1 cellular context compared by ENCODE assay signal in the genomic region with DNA sequence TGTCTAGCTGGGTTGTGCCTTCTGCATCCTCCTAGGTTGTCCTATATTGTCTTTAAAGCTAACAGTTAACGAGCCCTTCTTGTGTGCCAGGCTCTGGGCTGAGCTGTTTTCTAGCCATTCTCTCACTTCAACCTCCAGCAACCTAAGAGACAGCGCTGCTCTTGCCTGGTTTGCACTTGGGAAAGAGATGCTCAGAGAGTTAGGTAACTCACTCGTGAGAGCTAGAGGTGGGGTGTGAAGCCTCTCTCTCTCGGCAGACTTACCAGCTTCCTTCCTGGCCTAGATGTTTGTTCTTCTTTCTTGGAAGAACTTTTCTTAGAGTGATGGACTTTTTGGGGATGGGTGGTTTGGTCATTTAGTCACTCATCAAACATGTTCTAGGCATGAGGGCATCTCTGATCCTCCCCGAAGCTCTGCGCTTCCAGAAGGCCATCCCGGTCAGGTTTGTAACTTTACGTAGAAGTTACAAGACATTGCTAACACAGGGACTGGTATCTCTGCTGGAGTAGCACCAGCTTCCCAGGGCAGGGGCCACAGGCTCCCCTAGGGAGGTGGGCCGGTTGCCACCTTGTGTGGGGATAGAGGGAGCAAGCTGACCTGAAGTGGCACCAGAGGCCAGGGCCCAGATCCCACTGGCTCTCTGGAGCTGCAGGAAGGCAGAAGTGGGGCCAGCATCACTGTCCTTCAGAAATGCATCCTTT.
TF ChIP-seq lines count a peak whose summit lies in the region.

No MANE protein-coding gene starts in this region.

TF ChIP-seq in GM23338, 12 proteins besides CTCF, POLR2A, EP300 and RAD21 (continued from another document):
- TF ChIP-seq, protein P1, sequence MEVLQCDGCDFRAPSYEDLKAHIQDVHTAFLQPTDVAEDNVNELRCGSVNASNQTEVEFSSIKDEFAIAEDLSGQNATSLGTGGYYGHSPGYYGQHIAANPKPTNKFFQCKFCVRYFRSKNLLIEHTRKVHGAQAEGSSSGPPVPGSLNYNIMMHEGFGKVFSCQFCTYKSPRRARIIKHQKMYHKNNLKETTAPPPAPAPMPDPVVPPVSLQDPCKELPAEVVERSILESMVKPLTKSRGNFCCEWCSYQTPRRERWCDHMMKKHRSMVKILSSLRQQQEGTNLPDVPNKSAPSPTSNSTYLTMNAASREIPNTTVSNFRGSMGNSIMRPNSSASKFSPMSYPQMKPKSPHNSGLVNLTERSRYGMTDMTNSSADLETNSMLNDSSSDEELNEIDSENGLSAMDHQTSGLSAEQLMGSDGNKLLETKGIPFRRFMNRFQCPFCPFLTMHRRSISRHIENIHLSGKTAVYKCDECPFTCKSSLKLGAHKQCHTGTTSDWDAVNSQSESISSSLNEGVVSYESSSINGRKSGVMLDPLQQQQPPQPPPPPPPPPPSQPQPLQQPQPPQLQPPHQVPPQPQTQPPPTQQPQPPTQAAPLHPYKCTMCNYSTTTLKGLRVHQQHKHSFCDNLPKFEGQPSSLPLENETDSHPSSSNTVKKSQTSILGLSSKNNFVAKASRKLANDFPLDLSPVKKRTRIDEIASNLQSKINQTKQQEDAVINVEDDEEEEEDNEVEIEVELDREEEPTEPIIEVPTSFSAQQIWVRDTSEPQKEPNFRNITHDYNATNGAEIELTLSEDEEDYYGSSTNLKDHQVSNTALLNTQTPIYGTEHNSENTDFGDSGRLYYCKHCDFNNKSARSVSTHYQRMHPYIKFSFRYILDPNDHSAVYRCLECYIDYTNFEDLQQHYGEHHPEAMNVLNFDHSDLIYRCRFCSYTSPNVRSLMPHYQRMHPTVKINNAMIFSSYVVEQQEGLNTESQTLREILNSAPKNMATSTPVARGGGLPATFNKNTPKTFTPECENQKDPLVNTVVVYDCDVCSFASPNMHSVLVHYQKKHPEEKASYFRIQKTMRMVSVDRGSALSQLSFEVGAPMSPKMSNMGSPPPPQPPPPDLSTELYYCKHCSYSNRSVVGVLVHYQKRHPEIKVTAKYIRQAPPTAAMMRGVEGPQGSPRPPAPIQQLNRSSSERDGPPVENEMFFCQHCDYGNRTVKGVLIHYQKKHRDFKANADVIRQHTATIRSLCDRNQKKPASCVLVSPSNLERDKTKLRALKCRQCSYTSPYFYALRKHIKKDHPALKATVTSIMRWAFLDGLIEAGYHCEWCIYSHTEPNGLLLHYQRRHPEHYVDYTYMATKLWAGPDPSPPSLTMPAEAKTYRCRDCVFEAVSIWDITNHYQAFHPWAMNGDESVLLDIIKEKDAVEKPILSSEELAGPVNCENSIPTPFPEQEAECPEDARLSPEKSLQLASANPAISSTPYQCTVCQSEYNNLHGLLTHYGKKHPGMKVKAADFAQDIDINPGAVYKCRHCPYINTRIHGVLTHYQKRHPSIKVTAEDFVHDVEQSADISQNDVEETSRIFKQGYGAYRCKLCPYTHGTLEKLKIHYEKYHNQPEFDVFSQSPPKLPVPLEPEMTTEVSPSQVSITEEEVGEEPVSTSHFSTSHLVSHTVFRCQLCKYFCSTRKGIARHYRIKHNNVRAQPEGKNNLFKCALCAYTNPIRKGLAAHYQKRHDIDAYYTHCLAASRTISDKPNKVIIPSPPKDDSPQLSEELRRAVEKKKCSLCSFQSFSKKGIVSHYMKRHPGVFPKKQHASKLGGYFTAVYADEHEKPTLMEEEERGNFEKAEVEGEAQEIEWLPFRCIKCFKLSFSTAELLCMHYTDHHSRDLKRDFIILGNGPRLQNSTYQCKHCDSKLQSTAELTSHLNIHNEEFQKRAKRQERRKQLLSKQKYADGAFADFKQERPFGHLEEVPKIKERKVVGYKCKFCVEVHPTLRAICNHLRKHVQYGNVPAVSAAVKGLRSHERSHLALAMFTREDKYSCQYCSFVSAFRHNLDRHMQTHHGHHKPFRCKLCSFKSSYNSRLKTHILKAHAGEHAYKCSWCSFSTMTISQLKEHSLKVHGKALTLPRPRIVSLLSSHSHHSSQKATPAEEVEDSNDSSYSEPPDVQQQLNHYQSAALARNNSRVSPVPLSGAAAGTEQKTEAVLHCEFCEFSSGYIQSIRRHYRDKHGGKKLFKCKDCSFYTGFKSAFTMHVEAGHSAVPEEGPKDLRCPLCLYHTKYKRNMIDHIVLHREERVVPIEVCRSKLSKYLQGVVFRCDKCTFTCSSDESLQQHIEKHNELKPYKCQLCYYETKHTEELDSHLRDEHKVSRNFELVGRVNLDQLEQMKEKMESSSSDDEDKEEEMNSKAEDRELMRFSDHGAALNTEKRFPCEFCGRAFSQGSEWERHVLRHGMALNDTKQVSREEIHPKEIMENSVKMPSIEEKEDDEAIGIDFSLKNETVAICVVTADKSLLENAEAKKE (CRISPR knock-in tag; IDR thresholded peaks at IDR 0.05): no peak
- TF ChIP-seq EZH2 (IDR thresholded peaks at IDR 0.05; ENCODE audit: low read depth, unreplicated experiment) (no peak), STAT1 (IDR thresholded peaks at IDR 0.05; ENCODE audit: unreplicated experiment) (no peak)
